In the genomic region with DNA sequence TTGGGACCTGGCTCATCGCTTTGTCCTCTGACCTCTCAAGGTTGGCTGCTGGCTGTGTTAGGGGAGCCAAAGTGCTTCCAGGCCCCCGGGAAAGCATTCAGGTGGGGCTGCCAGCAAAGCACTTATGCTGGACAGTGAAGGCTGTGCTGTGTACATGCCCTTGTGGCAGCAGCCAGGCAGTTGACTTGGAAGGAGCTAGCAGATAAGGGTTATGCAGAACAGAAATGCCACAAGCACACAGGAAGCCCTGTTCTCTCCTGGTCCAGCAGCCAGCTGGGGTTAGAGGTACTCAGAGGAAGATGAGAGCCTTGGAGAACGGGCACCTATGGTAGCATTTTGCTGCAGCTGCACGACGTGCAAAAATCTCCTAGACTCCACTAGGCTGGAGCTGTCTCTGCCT, we compare ENCODE assay signal across 37 cellular contexts. TPM values are rescaled to one million over a fixed set of nuclear protein-coding genes. Genes with fewer than 3 reads are reported as not detected.
"Had no signal": no experiment of that assay in that cellular context is flagged by ENCODE, and none has a peak within 500 bp of the region (broad histone marks: within the 10 kb centered on the region; RNA-seq: fewer than 3 reads in every experiment).

No MANE protein-coding gene starts in this region.

- H3K27ac Mint-ChIP-seq: activated B cell treated with CpG ODN at 0.5 μM for 24 hours; activated CD4-positive, alpha-beta memory T cell treated with anti-CD3 and anti-CD28 coated beads for 36 hours; activated CD4-positive, alpha-beta T cell treated with anti-CD3 and anti-CD28 coated beads, Interleukin-2, amount 10 ng/mL, durations not matched to agents 24 days and 14 days; activated CD8-positive, alpha-beta T cell treated with anti-CD3 and anti-CD28 coated beads for 36 hours; activated naive CD4-positive, alpha-beta T cell treated with anti-CD3 and anti-CD28 coated beads for 36 hours; activated naive CD4-positive, alpha-beta T cell treated with anti-CD3 and anti-CD28 coated beads, Interleukin-2, amount 50 U/mL, for 72 hours; activated naive CD8-positive, alpha-beta T cell treated with anti-CD3 and anti-CD28 coated beads for 36 hours; activated T-cell treated with anti-CD3 and anti-CD28 coated beads, Interleukin-2, amount 50 U/mL, for 72 hours; activated T-helper 1 cell treated with anti-CD3 and anti-CD28 coated beads, Interleukin-12 subunit alpha, Interleukin-12 subunit beta, Interleukin-2, Interleukin-4 antibody, amounts not matched to agents 30 ng/mL and 10 ng/mL and 1 ng/mL, durations not matched to agents 14 hours and 24 hours and 36 hours; activated T-helper 17 cell treated with anti-CD3 and anti-CD28 coated beads, Interleukin-2, amount 50 U/mL, for 72 hours; T-helper 1 cell treated with Interleukin-12 subunit alpha and Interleukin-12 subunit beta and Interleukin-4 antibody, amounts not matched to agents 30 μg/mL and 1 μg/mL, for 36 hours; T-helper 2 cell treated with Interferon-gamma antibody and Interleukin-4, amounts not matched to agents 5 μg/mL and 100 μg/mL, for 36 hours had no signal

- H3K9me3 Mint-ChIP-seq: activated CD4-positive, alpha-beta T cell treated with anti-CD3 and anti-CD28 coated beads, Interleukin-2, amount 10 ng/mL, durations not matched to agents 24 days and 14 days; activated naive CD8-positive, alpha-beta T cell treated with anti-CD3 and anti-CD28 coated beads for 36 hours had no signal

- H3K4me3 Mint-ChIP-seq: activated B cell treated with CpG ODN at 0.5 μM for 24 hours; activated CD4-positive, alpha-beta memory T cell treated with anti-CD3 and anti-CD28 coated beads for 36 hours; activated CD4-positive, alpha-beta T cell treated with anti-CD3 and anti-CD28 coated beads, Interleukin-2, amount 10 ng/mL, durations not matched to agents 24 days and 14 days; activated CD8-positive, alpha-beta T cell treated with anti-CD3 and anti-CD28 coated beads for 36 hours; activated naive CD4-positive, alpha-beta T cell treated with anti-CD3 and anti-CD28 coated beads for 36 hours; activated naive CD8-positive, alpha-beta T cell treated with anti-CD3 and anti-CD28 coated beads for 36 hours; activated T-cell treated with anti-CD3 and anti-CD28 coated beads, Interleukin-2, amount 50 U/mL, for 4 hours; activated T-cell treated with anti-CD3 and anti-CD28 coated beads, Interleukin-2, amount 50 U/mL, for 72 hours; activated T-helper 1 cell treated with anti-CD3 and anti-CD28 coated beads, Interleukin-12 subunit alpha, Interleukin-12 subunit beta, Interleukin-2, Interleukin-4 antibody, amounts not matched to agents 30 ng/mL and 10 ng/mL and 1 ng/mL, durations not matched to agents 14 hours and 24 hours and 36 hours; activated T-helper 17 cell treated with anti-CD3 and anti-CD28 coated beads, Interleukin-2, amount 50 U/mL, for 72 hours; T-helper 1 cell treated with Interleukin-12 subunit alpha and Interleukin-12 subunit beta and Interleukin-4 antibody, amounts not matched to agents 30 μg/mL and 1 μg/mL, for 36 hours; T-helper 2 cell treated with Interferon-gamma antibody and Interleukin-4, amounts not matched to agents 5 μg/mL and 100 μg/mL, for 36 hours had no signal

- ATAC-seq: activated CD8-positive, alpha-beta T cell treated with anti-CD3 and anti-CD28 coated beads for 36 hours; activated naive CD4-positive, alpha-beta T cell treated with anti-CD3 and anti-CD28 coated beads, Interleukin-2, amount 50 U/mL, for 72 hours; activated T-cell treated with anti-CD3 and anti-CD28 coated beads, Interleukin-2, amount 50 U/mL, for 4 hours; activated T-cell treated with anti-CD3 and anti-CD28 coated beads, Interleukin-2, amount 50 U/mL, for 72 hours; activated T-helper 17 cell treated with anti-CD3 and anti-CD28 coated beads, Interleukin-2, amount 50 U/mL, for 72 hours; body of pancreas had no signal

- H3K36me3 Mint-ChIP-seq: activated naive CD4-positive, alpha-beta T cell treated with anti-CD3 and anti-CD28 coated beads, Interleukin-2, amount 50 U/mL, for 72 hours; activated naive CD8-positive, alpha-beta T cell treated with anti-CD3 and anti-CD28 coated beads for 36 hours had no signal

- DNase-seq: activated B cell treated with CpG ODN at 0.5 μM for 24 hours; activated CD4-positive, alpha-beta memory T cell treated with anti-CD3 and anti-CD28 coated beads for 36 hours; activated CD4-positive, alpha-beta T cell treated with anti-CD3 and anti-CD28 coated beads for 4 hours; activated CD4-positive, alpha-beta T cell treated with anti-CD3 and anti-CD28 coated beads, Interleukin-2, amount 10 ng/mL, durations not matched to agents 24 days and 14 days; activated CD4-positive, alpha-beta T cell treated with anti-CD3 and anti-CD28 coated beads, Interleukin-2, amount 50 U/mL, for 1 hour; activated CD4-positive, alpha-beta T cell treated with anti-CD3 and anti-CD28 coated beads, Interleukin-2, amount 50 U/mL, for 4 hours; activated CD4-positive, CD25-positive, alpha-beta regulatory T cell treated with anti-CD3 and anti-CD28 coated beads, Interleukin-2, amount 50 U/mL, for 72 hours; activated CD8-positive, alpha-beta memory T cell treated with anti-CD3 and anti-CD28 coated beads, Interleukin-2, amount 50 U/mL, for 4 hours; activated CD8-positive, alpha-beta T cell treated with anti-CD3 and anti-CD28 coated beads for 36 hours; activated effector memory CD4-positive, alpha-beta T cell treated with anti-CD3 and anti-CD28 coated beads, Interleukin-2, amount 50 U/mL, for 16 hours; activated gamma-delta T cell treated with Interleukin-2 at 50 U/mL for 16 hours; activated naive CD4-positive, alpha-beta T cell; activated naive CD4-positive, alpha-beta T cell treated with anti-CD3 and anti-CD28 coated beads for 36 hours; activated naive CD4-positive, alpha-beta T cell treated with anti-CD3 and anti-CD28 coated beads, Interleukin-2, amount 50 U/mL, for 16 hours; activated naive CD8-positive, alpha-beta T cell treated with anti-CD3 and anti-CD28 coated beads for 36 hours; activated T-cell treated with anti-CD3 and anti-CD28 coated beads for 4 hours; activated T-cell treated with anti-CD3 and anti-CD28 coated beads, Interleukin-2, amount 50 U/mL, for 1 hour; activated T-cell treated with anti-CD3 and anti-CD28 coated beads, Interleukin-2, amount 50 U/mL, for 4 hours; activated T-cell treated with anti-CD3 and anti-CD28 coated beads, Interleukin-2, amount 50 U/mL, for 72 hours; adrenal gland; amniotic stem cell; aorta; body of pancreas; brain microvascular endothelial cell; central memory CD4-positive, alpha-beta T cell; T-helper 2 cell; T-helper 9 cell had no signal

- H3K4me1 Mint-ChIP-seq: activated B cell treated with CpG ODN at 0.5 μM for 24 hours; activated CD4-positive, alpha-beta T cell treated with anti-CD3 and anti-CD28 coated beads, Interleukin-2, amount 10 ng/mL, durations not matched to agents 24 days and 14 days; activated T-helper 17 cell treated with anti-CD3 and anti-CD28 coated beads, Interleukin-2, amount 50 U/mL, for 72 hours had no signal

RNA-seq across cellular contexts. Expression of a gene that starts 35.2 kb away (rescaled TPM):
- total RNA-seq: activated B cell treated with CpG ODN at 0.5 μM for 24 hours; activated CD4-positive, alpha-beta memory T cell treated with anti-CD3 and anti-CD28 coated beads for 36 hours; activated CD4-positive, alpha-beta T cell treated with anti-CD3 and anti-CD28 coated beads, Interleukin-2, amount 10 ng/mL, durations not matched to agents 24 days and 14 days; activated CD8-positive, alpha-beta memory T cell treated with anti-CD3 and anti-CD28 coated beads for 36 hours; activated CD8-positive, alpha-beta T cell treated with anti-CD3 and anti-CD28 coated beads for 36 hours; activated naive CD4-positive, alpha-beta T cell treated with anti-CD3 and anti-CD28 coated beads for 36 hours; activated naive CD4-positive, alpha-beta T cell treated with anti-CD3 and anti-CD28 coated beads, Interleukin-2, amount 50 U/mL, for 72 hours; activated naive CD8-positive, alpha-beta T cell treated with anti-CD3 and anti-CD28 coated beads for 36 hours; activated T-cell treated with anti-CD3 and anti-CD28 coated beads, Interleukin-2, amount 50 U/mL, for 4 hours; activated T-cell treated with anti-CD3 and anti-CD28 coated beads, Interleukin-2, amount 50 U/mL, for 72 hours; activated T-helper 1 cell treated with anti-CD3 and anti-CD28 coated beads, Interleukin-12 subunit alpha, Interleukin-12 subunit beta, Interleukin-2, Interleukin-4 antibody, amounts not matched to agents 30 ng/mL and 10 ng/mL and 1 ng/mL, durations not matched to agents 14 hours and 24 hours and 36 hours; adrenal gland; astrocyte; body of pancreas; cardiac septum had no signal

RNA-seq across cellular contexts. Expression of a gene that starts 39.7 kb away (rescaled TPM):
- total RNA-seq: activated B cell treated with CpG ODN at 0.5 μM for 24 hours; activated CD4-positive, alpha-beta memory T cell treated with anti-CD3 and anti-CD28 coated beads for 36 hours; activated CD4-positive, alpha-beta T cell treated with anti-CD3 and anti-CD28 coated beads, Interleukin-2, amount 10 ng/mL, durations not matched to agents 24 days and 14 days; activated CD8-positive, alpha-beta memory T cell treated with anti-CD3 and anti-CD28 coated beads for 36 hours; activated CD8-positive, alpha-beta T cell treated with anti-CD3 and anti-CD28 coated beads for 36 hours; activated naive CD4-positive, alpha-beta T cell treated with anti-CD3 and anti-CD28 coated beads for 36 hours; activated naive CD4-positive, alpha-beta T cell treated with anti-CD3 and anti-CD28 coated beads, Interleukin-2, amount 50 U/mL, for 72 hours; activated naive CD8-positive, alpha-beta T cell treated with anti-CD3 and anti-CD28 coated beads for 36 hours; activated T-cell treated with anti-CD3 and anti-CD28 coated beads, Interleukin-2, amount 50 U/mL, for 4 hours; activated T-cell treated with anti-CD3 and anti-CD28 coated beads, Interleukin-2, amount 50 U/mL, for 72 hours; activated T-helper 1 cell treated with anti-CD3 and anti-CD28 coated beads, Interleukin-12 subunit alpha, Interleukin-12 subunit beta, Interleukin-2, Interleukin-4 antibody, amounts not matched to agents 30 ng/mL and 10 ng/mL and 1 ng/mL, durations not matched to agents 14 hours and 24 hours and 36 hours; activated T-helper 17 cell treated with anti-CD3 and anti-CD28 coated beads, Interleukin-2, amount 50 U/mL, for 72 hours; adrenal gland; aorta; astrocyte; body of pancreas; breast epithelium; cardiac septum; cerebellum had no signal
